39 cellular contexts compared by ENCODE assay signal in the genomic region with DNA sequence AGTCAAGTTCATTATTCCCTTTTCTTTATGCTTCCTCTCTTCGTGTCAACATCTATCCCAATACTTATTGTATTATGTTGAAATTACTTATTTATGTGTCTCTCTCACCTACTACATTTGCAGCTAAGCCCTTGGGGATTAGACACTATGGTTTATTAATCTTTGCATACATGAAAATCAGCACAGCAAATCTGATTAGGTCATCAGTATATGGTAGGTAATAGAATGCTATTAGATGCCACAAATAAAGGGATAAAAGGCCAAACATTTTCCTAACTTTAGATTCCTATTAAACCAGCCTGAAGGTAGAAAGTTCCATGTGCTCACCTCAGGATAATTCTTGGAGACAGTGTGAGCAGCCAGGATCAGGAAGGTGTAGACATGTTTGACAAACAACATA.
"Had no signal": no experiment of that assay in that cellular context is flagged by ENCODE, and none has a peak within 500 bp of the region (broad histone marks: within the 10 kb centered on the region; RNA-seq: fewer than 3 reads in every experiment).

No MANE protein-coding gene starts in this region.

- ATAC-seq: activated naive CD4-positive, alpha-beta T cell treated with anti-CD3 and anti-CD28 coated beads, Interleukin-2, amount 50 U/mL, for 72 hours; activated naive CD8-positive, alpha-beta T cell treated with anti-CD3 and anti-CD28 coated beads, Interleukin-2, amount 50 U/mL, for 24 hours; activated T-cell treated with anti-CD3 and anti-CD28 coated beads, Interleukin-2, amount 50 U/mL, for 4 hours; activated T-cell treated with anti-CD3 and anti-CD28 coated beads, Interleukin-2, amount 50 U/mL, for 72 hours; activated T-helper 17 cell treated with anti-CD3 and anti-CD28 coated beads, Interleukin-2, amount 50 U/mL, for 72 hours; body of pancreas had no signal

- H3K27ac ChIP-seq: adrenal gland, ascending aorta, body of pancreas, brain microvascular endothelial cell, breast epithelium, cardiac muscle cell had no signal

- H3K27ac Mint-ChIP-seq: activated naive CD4-positive, alpha-beta T cell treated with anti-CD3 and anti-CD28 coated beads for 36 hours; activated naive CD4-positive, alpha-beta T cell treated with anti-CD3 and anti-CD28 coated beads, Interleukin-2, amount 10 ng/mL, durations not matched to agents 7 days and 5 days; activated naive CD4-positive, alpha-beta T cell treated with anti-CD3 and anti-CD28 coated beads, Interleukin-2, amount 50 U/mL, for 24 hours; activated naive CD4-positive, alpha-beta T cell treated with anti-CD3 and anti-CD28 coated beads, Interleukin-2, amount 50 U/mL, for 72 hours; activated naive CD8-positive, alpha-beta T cell; activated naive CD8-positive, alpha-beta T cell treated with anti-CD3 and anti-CD28 coated beads for 36 hours; activated naive CD8-positive, alpha-beta T cell treated with anti-CD3 and anti-CD28 coated beads, Interleukin-2, amount 10 ng/mL, durations not matched to agents 7 days and 5 days; activated naive CD8-positive, alpha-beta T cell treated with anti-CD3 and anti-CD28 coated beads, Interleukin-2, amount 50 U/mL, for 24 hours; activated T-cell treated with anti-CD3 and anti-CD28 coated beads, Interleukin-2, amount 50 U/mL, for 24 hours; activated T-cell treated with anti-CD3 and anti-CD28 coated beads, Interleukin-2, amount 50 U/mL, for 72 hours; activated T-helper 1 cell treated with anti-CD3 and anti-CD28 coated beads, Interleukin-12 subunit alpha, Interleukin-12 subunit beta, Interleukin-2, Interleukin-4 antibody, amounts not matched to agents 30 ng/mL and 10 ng/mL and 1 ng/mL, durations not matched to agents 14 hours and 24 hours and 36 hours; activated T-helper 17 cell treated with anti-CD3 and anti-CD28 coated beads, Interleukin-2, amount 50 U/mL, for 72 hours; activated T-helper 2 cell treated with anti-CD3 and anti-CD28 coated beads, Interferon-gamma antibody, Interleukin-2, Interleukin-4, amounts not matched to agents 10 μg/mL and 5 μg/mL and 100 μg/mL, durations not matched to agents 14 hours and 24 hours and 36 hours had no signal

- H3K27me3 Mint-ChIP-seq: activated naive CD4-positive, alpha-beta T cell treated with anti-CD3 and anti-CD28 coated beads, Interleukin-2, amount 10 ng/mL, durations not matched to agents 7 days and 5 days; activated naive CD4-positive, alpha-beta T cell treated with anti-CD3 and anti-CD28 coated beads, Interleukin-2, amount 50 U/mL, for 24 hours; activated naive CD8-positive, alpha-beta T cell; activated naive CD8-positive, alpha-beta T cell treated with anti-CD3 and anti-CD28 coated beads for 36 hours; activated naive CD8-positive, alpha-beta T cell treated with anti-CD3 and anti-CD28 coated beads, Interleukin-2, amount 10 ng/mL, durations not matched to agents 7 days and 5 days; activated naive CD8-positive, alpha-beta T cell treated with anti-CD3 and anti-CD28 coated beads, Interleukin-2, amount 50 U/mL, for 24 hours; activated T-cell treated with anti-CD3 and anti-CD28 coated beads, Interleukin-2, amount 50 U/mL, for 24 hours; activated T-helper 17 cell treated with anti-CD3 and anti-CD28 coated beads, Interleukin-2, amount 50 U/mL, for 72 hours; brain; central memory CD8-positive, alpha-beta T cell had no signal

- DNase-seq: activated effector memory CD4-positive, alpha-beta T cell treated with anti-CD3 and anti-CD28 coated beads, Interleukin-2, amount 50 U/mL, for 16 hours; activated effector memory CD4-positive, alpha-beta T cell treated with Interleukin-2 at 50 U/mL for 16 hours; activated gamma-delta T cell; activated gamma-delta T cell treated with Interleukin-2 at 50 U/mL for 16 hours; activated naive CD4-positive, alpha-beta T cell; activated naive CD4-positive, alpha-beta T cell treated with anti-CD3 and anti-CD28 coated beads for 36 hours; activated naive CD4-positive, alpha-beta T cell treated with anti-CD3 and anti-CD28 coated beads, Interleukin-2, amount 10 ng/mL, durations not matched to agents 7 days and 5 days; activated naive CD4-positive, alpha-beta T cell treated with anti-CD3 and anti-CD28 coated beads, Interleukin-2, amount 50 U/mL, for 16 hours; activated naive CD4-positive, alpha-beta T cell treated with Interleukin-2 at 50 U/mL for 16 hours; activated naive CD8-positive, alpha-beta T cell treated with anti-CD3 and anti-CD28 coated beads for 36 hours; activated naive CD8-positive, alpha-beta T cell treated with anti-CD3 and anti-CD28 coated beads, Interleukin-2, amount 10 ng/mL, durations not matched to agents 7 days and 5 days; activated naive CD8-positive, alpha-beta T cell treated with anti-CD3 and anti-CD28 coated beads, Interleukin-2, amount 50 U/mL, for 24 hours; activated T-cell treated with anti-CD3 and anti-CD28 coated beads, Interleukin-2, amount 50 U/mL, for 1 hour; activated T-cell treated with anti-CD3 and anti-CD28 coated beads, Interleukin-2, amount 50 U/mL, for 24 hours; activated T-cell treated with anti-CD3 and anti-CD28 coated beads, Interleukin-2, amount 50 U/mL, for 4 hours; activated T-cell treated with anti-CD3 and anti-CD28 coated beads, Interleukin-2, amount 50 U/mL, for 48 hours; activated T-cell treated with anti-CD3 and anti-CD28 coated beads, Interleukin-2, amount 50 U/mL, for 72 hours; adrenal gland; amniotic stem cell; amygdala; aorta; body of pancreas; brain microvascular endothelial cell; caudate nucleus; central memory CD4-positive, alpha-beta T cell; cerebellar nuclear complex had no signal

- H3K9me3 Mint-ChIP-seq: activated naive CD8-positive, alpha-beta T cell treated with anti-CD3 and anti-CD28 coated beads for 36 hours; activated naive CD8-positive, alpha-beta T cell treated with anti-CD3 and anti-CD28 coated beads, Interleukin-2, amount 10 ng/mL, durations not matched to agents 7 days and 5 days; activated T-helper 17 cell treated with anti-CD3 and anti-CD28 coated beads, Interleukin-2, amount 50 U/mL, for 72 hours; brain had no signal

- H3K4me3 ChIP-seq: adrenal gland, ascending aorta, body of pancreas, breast epithelium, cardiac muscle cell had no signal

- H3K4me3 Mint-ChIP-seq: activated naive CD4-positive, alpha-beta T cell treated with anti-CD3 and anti-CD28 coated beads for 36 hours; activated naive CD4-positive, alpha-beta T cell treated with anti-CD3 and anti-CD28 coated beads, Interleukin-2, amount 10 ng/mL, durations not matched to agents 7 days and 5 days; activated naive CD4-positive, alpha-beta T cell treated with anti-CD3 and anti-CD28 coated beads, Interleukin-2, amount 50 U/mL, for 24 hours; activated naive CD8-positive, alpha-beta T cell; activated naive CD8-positive, alpha-beta T cell treated with anti-CD3 and anti-CD28 coated beads for 36 hours; activated naive CD8-positive, alpha-beta T cell treated with anti-CD3 and anti-CD28 coated beads, Interleukin-2, amount 10 ng/mL, durations not matched to agents 7 days and 5 days; activated naive CD8-positive, alpha-beta T cell treated with anti-CD3 and anti-CD28 coated beads, Interleukin-2, amount 50 U/mL, for 24 hours; activated T-cell treated with anti-CD3 and anti-CD28 coated beads, Interleukin-2, amount 50 U/mL, for 24 hours; activated T-cell treated with anti-CD3 and anti-CD28 coated beads, Interleukin-2, amount 50 U/mL, for 4 hours; activated T-cell treated with anti-CD3 and anti-CD28 coated beads, Interleukin-2, amount 50 U/mL, for 72 hours; activated T-helper 1 cell treated with anti-CD3 and anti-CD28 coated beads, Interleukin-12 subunit alpha, Interleukin-12 subunit beta, Interleukin-2, Interleukin-4 antibody, amounts not matched to agents 30 ng/mL and 10 ng/mL and 1 ng/mL, durations not matched to agents 14 hours and 24 hours and 36 hours; activated T-helper 17 cell treated with anti-CD3 and anti-CD28 coated beads, Interleukin-2, amount 50 U/mL, for 72 hours; brain; central memory CD8-positive, alpha-beta T cell had no signal

- H3K9me3 ChIP-seq: adrenal gland, ascending aorta, body of pancreas, breast epithelium had no signal

- H3K27me3 ChIP-seq: adrenal gland, ascending aorta, body of pancreas, brain microvascular endothelial cell, breast epithelium, cardiac muscle cell had no signal

- H3K4me1 Mint-ChIP-seq: activated naive CD4-positive, alpha-beta T cell treated with anti-CD3 and anti-CD28 coated beads, Interleukin-2, amount 10 ng/mL, durations not matched to agents 7 days and 5 days; activated naive CD4-positive, alpha-beta T cell treated with anti-CD3 and anti-CD28 coated beads, Interleukin-2, amount 50 U/mL, for 24 hours; activated naive CD8-positive, alpha-beta T cell treated with anti-CD3 and anti-CD28 coated beads for 36 hours; activated naive CD8-positive, alpha-beta T cell treated with anti-CD3 and anti-CD28 coated beads, Interleukin-2, amount 10 ng/mL, durations not matched to agents 7 days and 5 days; activated naive CD8-positive, alpha-beta T cell treated with anti-CD3 and anti-CD28 coated beads, Interleukin-2, amount 50 U/mL, for 24 hours; activated T-helper 17 cell treated with anti-CD3 and anti-CD28 coated beads, Interleukin-2, amount 50 U/mL, for 72 hours; brain; central memory CD8-positive, alpha-beta T cell had no signal

- FAIRE-seq: astrocyte, bronchial epithelial cell had no signal

- H3K36me3 ChIP-seq: adrenal gland, ascending aorta, brain microvascular endothelial cell, breast epithelium, cardiac muscle cell had no signal

- H3K36me3 Mint-ChIP-seq: activated naive CD4-positive, alpha-beta T cell treated with anti-CD3 and anti-CD28 coated beads, Interleukin-2, amount 10 ng/mL, durations not matched to agents 7 days and 5 days; activated naive CD4-positive, alpha-beta T cell treated with anti-CD3 and anti-CD28 coated beads, Interleukin-2, amount 50 U/mL, for 24 hours; activated naive CD4-positive, alpha-beta T cell treated with anti-CD3 and anti-CD28 coated beads, Interleukin-2, amount 50 U/mL, for 72 hours; activated naive CD8-positive, alpha-beta T cell; activated naive CD8-positive, alpha-beta T cell treated with anti-CD3 and anti-CD28 coated beads for 36 hours; activated naive CD8-positive, alpha-beta T cell treated with anti-CD3 and anti-CD28 coated beads, Interleukin-2, amount 10 ng/mL, durations not matched to agents 7 days and 5 days; brain had no signal

- H3K4me1 ChIP-seq: adrenal gland, ascending aorta, body of pancreas, breast epithelium had no signal
